ENCODE assay signal across 1 cellular context in the genomic region with DNA sequence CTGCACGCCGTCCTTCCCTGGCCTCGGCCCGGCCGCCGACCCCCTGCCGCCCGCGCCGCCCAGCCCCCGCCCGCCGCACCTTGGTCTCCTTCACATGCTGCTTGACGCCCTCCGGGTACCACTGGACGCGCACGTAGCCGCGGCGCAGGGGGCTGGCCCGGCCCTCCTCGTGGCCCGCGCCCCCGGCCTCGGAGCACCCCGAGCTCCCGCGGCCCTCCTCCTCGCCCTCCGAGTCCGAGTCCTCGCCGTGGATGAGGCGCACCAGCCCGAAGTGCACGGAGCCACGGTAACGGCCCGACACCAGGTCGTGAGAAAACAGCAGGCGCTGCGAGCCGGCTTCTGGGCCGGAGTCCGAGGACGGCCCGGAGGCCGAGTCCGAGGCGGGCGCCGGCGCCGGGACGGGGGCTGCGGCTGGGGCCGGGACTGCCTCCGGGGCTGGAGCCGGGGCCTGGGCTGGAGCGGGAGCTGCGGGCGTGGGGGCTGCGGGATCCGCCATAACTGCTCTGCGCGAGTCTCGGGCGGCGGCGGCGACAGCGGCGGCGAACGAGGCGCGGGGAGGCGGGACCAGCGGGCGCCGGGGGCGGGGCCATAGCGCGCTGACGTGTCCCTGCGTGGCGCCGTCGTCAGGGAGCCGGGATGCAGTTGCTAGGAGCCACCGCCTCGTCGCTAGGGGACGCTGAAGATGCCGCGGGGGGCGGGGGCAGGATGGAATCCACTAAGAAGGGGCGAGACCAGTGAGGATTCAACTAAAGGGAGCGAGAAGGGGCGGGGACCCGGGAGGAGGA.
TF ChIP-seq lines count a peak whose summit lies in the region.

A gene (minus strand): TSS at position 507 of the 785 bp plus-strand sequence. CDS start 11 bp downstream, at position 496.

TF ChIP-seq in K562, 482 proteins besides CTCF, POLR2A, EP300 and RAD21 (continued from another document and continues in another):
- TF ChIP-seq, protein P1, sequence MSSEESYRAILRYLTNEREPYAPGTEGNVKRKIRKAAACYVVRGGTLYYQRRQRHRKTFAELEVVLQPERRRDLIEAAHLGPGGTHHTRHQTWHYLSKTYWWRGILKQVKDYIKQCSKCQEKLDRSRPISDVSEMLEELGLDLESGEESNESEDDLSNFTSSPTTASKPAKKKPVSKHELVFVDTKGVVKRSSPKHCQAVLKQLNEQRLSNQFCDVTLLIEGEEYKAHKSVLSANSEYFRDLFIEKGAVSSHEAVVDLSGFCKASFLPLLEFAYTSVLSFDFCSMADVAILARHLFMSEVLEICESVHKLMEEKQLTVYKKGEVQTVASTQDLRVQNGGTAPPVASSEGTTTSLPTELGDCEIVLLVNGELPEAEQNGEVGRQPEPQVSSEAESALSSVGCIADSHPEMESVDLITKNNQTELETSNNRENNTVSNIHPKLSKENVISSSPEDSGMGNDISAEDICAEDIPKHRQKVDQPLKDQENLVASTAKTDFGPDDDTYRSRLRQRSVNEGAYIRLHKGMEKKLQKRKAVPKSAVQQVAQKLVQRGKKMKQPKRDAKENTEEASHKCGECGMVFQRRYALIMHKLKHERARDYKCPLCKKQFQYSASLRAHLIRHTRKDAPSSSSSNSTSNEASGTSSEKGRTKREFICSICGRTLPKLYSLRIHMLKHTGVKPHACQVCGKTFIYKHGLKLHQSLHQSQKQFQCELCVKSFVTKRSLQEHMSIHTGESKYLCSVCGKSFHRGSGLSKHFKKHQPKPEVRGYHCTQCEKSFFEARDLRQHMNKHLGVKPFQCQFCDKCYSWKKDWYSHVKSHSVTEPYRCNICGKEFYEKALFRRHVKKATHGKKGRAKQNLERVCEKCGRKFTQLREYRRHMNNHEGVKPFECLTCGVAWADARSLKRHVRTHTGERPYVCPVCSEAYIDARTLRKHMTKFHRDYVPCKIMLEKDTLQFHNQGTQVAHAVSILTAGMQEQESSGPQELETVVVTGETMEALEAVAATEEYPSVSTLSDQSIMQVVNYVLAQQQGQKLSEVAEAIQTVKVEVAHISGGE (CRISPR knock-in tag; IDR thresholded peaks at IDR 0.05), result no peak
- TF ChIP-seq CEBPB (tag; IDR thresholded peaks at IDR 0.05) (no peak), NCOA6 (IDR thresholded peaks at IDR 0.05) (0 out of 2 replicates have a peak, but pooled peaks have one; percentile 49), SAFB2 (IDR thresholded peaks at IDR 0.05; ENCODE audit: borderline replicate concordance, low read depth, low read length, severe bottlenecking) (no peak), ZNF224 (CRISPR knock-in tag; IDR thresholded peaks at IDR 0.05) (no peak), HNRNPH1 (optimal IDR thresholded peaks at IDR 0.05; ENCODE audit: low read depth, low read length) (no peak), SAP30 (IDR thresholded peaks at IDR 0.05; ENCODE audit: borderline replicate concordance, insufficient read depth, low read depth, low read length, poor library complexity, severe bottlenecking) (peak; percentile 73), ZNF507 (tag; conservative IDR thresholded peaks at IDR 0.05) (no peak), ZNF217 (CRISPR knock-in tag; IDR thresholded peaks at IDR 0.05) (no peak), RCOR1 (IDR thresholded peaks at IDR 0.05; ENCODE audit: borderline replicate concordance in 1 of 2, low read depth in 2 of 2, low read length in 2 of 2) (peak; percentile 95 to 100), MCM3 (IDR thresholded peaks at IDR 0.05) (no peak), PURB (CRISPR knock-in tag; IDR thresholded peaks at IDR 0.05; ENCODE audit: low read depth) (no peak), HMG20B (CRISPR knock-in tag; IDR thresholded peaks at IDR 0.05) (no peak), NFIX (CRISPR knock-in tag; IDR thresholded peaks at IDR 0.05; ENCODE audit: low read depth) (no peak), DPF2 (IDR thresholded peaks at IDR 0.05) (no peak), MCM5 (IDR thresholded peaks at IDR 0.05; ENCODE audit: low read depth) (no peak), ZNF140 (CRISPR knock-in tag; IDR thresholded peaks at IDR 0.05) (no peak), NRF1 (conservative IDR thresholded peaks at IDR 0.05 in 1 of 2, IDR thresholded peaks at IDR 0.05 in 1 of 2) (peak; percentile 4 to 65; a peak in 2 of 4 replicates), NR2C1 (IDR thresholded peaks at IDR 0.05) (no peak), NR2C1 (tag; IDR thresholded peaks at IDR 0.05) (no peak), NR3C1 (CRISPR knock-in tag; IDR thresholded peaks at IDR 0.05) (peak; percentile 53; the same call in 1 of the 2 replicates), EWSR1 (IDR thresholded peaks at IDR 0.05; ENCODE audit: borderline replicate concordance, low read depth, partially characterized antibody) (no peak), ELF1 (tag; IDR thresholded peaks at IDR 0.05) (no peak), SRSF3 (IDR thresholded peaks at IDR 0.05; ENCODE audit: insufficient read depth, low read length) (no peak), RAD51 (IDR thresholded peaks at IDR 0.05; ENCODE audit: borderline replicate concordance, low read depth) (no peak), CEBPG (CRISPR knock-in tag; IDR thresholded peaks at IDR 0.05) (no peak), CEBPG (tag; conservative IDR thresholded peaks at IDR 0.05 in 1 of 2, IDR thresholded peaks at IDR 0.05 in 1 of 2) (no peak), LARP7 (IDR thresholded peaks at IDR 0.05) (no peak), DDX20 (tag; IDR thresholded peaks at IDR 0.05; ENCODE audit: low read depth) (no peak), HDAC3 (IDR thresholded peaks at IDR 0.05; ENCODE audit: borderline replicate concordance, partially characterized antibody) (no peak), HOXB6 (CRISPR knock-in tag; IDR thresholded peaks at IDR 0.05; ENCODE audit: borderline replicate concordance) (no peak)
- TF ChIP-seq, protein P2, sequence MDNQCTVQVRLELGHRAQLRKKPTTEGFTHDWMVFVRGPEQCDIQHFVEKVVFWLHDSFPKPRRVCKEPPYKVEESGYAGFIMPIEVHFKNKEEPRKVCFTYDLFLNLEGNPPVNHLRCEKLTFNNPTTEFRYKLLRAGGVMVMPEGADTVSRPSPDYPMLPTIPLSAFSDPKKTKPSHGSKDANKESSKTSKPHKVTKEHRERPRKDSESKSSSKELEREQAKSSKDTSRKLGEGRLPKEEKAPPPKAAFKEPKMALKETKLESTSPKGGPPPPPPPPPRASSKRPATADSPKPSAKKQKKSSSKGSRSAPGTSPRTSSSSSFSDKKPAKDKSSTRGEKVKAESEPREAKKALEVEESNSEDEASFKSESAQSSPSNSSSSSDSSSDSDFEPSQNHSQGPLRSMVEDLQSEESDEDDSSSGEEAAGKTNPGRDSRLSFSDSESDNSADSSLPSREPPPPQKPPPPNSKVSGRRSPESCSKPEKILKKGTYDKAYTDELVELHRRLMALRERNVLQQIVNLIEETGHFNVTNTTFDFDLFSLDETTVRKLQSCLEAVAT (IDR thresholded peaks at IDR 0.05), result no peak
- TF ChIP-seq, protein P3, sequence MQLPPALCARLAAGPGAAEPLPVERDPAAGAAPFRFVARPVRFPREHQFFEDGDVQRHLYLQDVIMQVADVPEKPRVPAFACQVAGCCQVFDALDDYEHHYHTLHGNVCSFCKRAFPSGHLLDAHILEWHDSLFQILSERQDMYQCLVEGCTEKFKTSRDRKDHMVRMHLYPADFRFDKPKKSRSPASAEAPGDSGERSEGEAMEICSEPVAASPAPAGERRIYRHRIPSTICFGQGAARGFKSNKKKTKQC (CRISPR knock-in tag; IDR thresholded peaks at IDR 0.05), result no peak
- TF ChIP-seq, protein P4, sequence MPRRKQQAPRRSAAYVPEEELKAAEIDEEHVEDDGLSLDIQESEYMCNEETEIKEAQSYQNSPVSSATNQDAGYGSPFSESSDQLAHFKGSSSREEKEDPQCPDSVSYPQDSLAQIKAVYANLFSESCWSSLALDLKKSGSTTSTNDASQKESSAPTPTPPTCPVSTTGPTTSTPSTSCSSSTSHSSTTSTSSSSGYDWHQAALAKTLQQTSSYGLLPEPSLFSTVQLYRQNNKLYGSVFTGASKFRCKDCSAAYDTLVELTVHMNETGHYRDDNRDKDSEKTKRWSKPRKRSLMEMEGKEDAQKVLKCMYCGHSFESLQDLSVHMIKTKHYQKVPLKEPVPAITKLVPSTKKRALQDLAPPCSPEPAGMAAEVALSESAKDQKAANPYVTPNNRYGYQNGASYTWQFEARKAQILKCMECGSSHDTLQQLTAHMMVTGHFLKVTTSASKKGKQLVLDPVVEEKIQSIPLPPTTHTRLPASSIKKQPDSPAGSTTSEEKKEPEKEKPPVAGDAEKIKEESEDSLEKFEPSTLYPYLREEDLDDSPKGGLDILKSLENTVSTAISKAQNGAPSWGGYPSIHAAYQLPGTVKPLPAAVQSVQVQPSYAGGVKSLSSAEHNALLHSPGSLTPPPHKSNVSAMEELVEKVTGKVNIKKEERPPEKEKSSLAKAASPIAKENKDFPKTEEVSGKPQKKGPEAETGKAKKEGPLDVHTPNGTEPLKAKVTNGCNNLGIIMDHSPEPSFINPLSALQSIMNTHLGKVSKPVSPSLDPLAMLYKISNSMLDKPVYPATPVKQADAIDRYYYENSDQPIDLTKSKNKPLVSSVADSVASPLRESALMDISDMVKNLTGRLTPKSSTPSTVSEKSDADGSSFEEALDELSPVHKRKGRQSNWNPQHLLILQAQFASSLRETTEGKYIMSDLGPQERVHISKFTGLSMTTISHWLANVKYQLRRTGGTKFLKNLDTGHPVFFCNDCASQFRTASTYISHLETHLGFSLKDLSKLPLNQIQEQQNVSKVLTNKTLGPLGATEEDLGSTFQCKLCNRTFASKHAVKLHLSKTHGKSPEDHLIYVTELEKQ (CRISPR knock-in tag; IDR thresholded peaks at IDR 0.05), result no peak
- TF ChIP-seq, protein P5, sequence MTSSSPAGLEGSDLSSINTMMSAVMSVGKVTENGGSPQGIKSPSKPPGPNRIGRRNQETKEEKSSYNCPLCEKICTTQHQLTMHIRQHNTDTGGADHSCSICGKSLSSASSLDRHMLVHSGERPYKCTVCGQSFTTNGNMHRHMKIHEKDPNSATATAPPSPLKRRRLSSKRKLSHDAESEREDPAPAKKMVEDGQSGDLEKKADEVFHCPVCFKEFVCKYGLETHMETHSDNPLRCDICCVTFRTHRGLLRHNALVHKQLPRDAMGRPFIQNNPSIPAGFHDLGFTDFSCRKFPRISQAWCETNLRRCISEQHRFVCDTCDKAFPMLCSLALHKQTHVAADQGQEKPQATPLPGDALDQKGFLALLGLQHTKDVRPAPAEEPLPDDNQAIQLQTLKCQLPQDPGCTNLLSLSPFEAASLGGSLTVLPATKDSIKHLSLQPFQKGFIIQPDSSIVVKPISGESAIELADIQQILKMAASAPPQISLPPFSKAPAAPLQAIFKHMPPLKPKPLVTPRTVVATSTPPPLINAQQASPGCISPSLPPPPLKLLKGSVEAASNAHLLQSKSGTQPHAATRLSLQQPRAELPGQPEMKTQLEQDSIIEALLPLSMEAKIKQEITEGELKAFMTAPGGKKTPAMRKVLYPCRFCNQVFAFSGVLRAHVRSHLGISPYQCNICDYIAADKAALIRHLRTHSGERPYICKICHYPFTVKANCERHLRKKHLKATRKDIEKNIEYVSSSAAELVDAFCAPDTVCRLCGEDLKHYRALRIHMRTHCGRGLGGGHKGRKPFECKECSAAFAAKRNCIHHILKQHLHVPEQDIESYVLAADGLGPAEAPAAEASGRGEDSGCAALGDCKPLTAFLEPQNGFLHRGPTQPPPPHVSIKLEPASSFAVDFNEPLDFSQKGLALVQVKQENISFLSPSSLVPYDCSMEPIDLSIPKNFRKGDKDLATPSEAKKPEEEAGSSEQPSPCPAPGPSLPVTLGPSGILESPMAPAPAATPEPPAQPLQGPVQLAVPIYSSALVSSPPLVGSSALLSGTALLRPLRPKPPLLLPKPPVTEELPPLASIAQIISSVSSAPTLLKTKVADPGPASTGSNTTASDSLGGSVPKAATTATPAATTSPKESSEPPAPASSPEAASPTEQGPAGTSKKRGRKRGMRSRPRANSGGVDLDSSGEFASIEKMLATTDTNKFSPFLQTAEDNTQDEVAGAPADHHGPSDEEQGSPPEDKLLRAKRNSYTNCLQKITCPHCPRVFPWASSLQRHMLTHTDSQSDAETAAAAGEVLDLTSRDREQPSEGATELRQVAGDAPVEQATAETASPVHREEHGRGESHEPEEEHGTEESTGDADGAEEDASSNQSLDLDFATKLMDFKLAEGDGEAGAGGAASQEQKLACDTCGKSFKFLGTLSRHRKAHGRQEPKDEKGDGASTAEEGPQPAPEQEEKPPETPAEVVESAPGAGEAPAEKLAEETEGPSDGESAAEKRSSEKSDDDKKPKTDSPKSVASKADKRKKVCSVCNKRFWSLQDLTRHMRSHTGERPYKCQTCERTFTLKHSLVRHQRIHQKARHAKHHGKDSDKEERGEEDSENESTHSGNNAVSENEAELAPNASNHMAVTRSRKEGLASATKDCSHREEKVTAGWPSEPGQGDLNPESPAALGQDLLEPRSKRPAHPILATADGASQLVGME (CRISPR knock-in tag; IDR thresholded peaks at IDR 0.05), result peak; percentile 100
- TF ChIP-seq, protein P6, sequence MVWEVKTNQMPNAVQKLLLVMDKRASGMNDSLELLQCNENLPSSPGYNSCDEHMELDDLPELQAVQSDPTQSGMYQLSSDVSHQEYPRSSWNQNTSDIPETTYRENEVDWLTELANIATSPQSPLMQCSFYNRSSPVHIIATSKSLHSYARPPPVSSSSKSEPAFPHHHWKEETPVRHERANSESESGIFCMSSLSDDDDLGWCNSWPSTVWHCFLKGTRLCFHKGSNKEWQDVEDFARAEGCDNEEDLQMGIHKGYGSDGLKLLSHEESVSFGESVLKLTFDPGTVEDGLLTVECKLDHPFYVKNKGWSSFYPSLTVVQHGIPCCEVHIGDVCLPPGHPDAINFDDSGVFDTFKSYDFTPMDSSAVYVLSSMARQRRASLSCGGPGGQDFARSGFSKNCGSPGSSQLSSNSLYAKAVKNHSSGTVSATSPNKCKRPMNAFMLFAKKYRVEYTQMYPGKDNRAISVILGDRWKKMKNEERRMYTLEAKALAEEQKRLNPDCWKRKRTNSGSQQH (CRISPR knock-in tag; IDR thresholded peaks at IDR 0.05), result no peak
- TF ChIP-seq, protein P7, sequence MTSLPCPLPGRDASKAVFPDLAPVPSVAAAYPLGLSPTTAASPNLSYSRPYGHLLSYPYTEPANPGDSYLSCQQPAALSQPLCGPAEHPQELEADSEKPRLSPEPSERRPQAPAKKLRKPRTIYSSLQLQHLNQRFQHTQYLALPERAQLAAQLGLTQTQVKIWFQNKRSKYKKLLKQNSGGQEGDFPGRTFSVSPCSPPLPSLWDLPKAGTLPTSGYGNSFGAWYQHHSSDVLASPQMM (CRISPR knock-in tag; IDR thresholded peaks at IDR 0.05), result no peak
- TF ChIP-seq, protein P8, sequence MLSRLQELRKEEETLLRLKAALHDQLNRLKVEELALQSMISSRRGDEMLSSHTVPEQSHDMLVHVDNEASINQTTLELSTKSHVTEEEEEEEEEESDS (CRISPR knock-in tag; IDR thresholded peaks at IDR 0.05), result no peak
- TF ChIP-seq, protein P9, sequence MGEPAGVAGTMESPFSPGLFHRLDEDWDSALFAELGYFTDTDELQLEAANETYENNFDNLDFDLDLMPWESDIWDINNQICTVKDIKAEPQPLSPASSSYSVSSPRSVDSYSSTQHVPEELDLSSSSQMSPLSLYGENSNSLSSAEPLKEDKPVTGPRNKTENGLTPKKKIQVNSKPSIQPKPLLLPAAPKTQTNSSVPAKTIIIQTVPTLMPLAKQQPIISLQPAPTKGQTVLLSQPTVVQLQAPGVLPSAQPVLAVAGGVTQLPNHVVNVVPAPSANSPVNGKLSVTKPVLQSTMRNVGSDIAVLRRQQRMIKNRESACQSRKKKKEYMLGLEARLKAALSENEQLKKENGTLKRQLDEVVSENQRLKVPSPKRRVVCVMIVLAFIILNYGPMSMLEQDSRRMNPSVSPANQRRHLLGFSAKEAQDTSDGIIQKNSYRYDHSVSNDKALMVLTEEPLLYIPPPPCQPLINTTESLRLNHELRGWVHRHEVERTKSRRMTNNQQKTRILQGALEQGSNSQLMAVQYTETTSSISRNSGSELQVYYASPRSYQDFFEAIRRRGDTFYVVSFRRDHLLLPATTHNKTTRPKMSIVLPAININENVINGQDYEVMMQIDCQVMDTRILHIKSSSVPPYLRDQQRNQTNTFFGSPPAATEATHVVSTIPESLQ (CRISPR knock-in tag; IDR thresholded peaks at IDR 0.05), result no peak
